In genomic region chr14:22070119-22070982, GRCh38 we compare ENCODE assay signal across 8 cellular contexts.
A peak's percentile ranks its signal among the peaks of the same experiment; 100 is the strongest.
DNase-seq lines count a peak whose midpoint lies in the region; ATAC-seq and TF ChIP-seq lines count a peak whose summit lies in the region.

No MANE protein-coding gene starts in this region.

- H3K4me3 Mint-ChIP-seq in endothelial cell (ENCODE audit: unreplicated experiment) = peak overlapping the region; percentile 16

- H3K4me1 Mint-ChIP-seq in endothelial cell (ENCODE audit: unreplicated experiment) = peaks cover 5% of the 10 kb centered on the region

- no peak for TF ChIP-seq CTCF in endothelial cell (IDR thresholded peaks at IDR 0.05; ENCODE audit: unreplicated experiment)

- no peaks in the 10 kb centered on the region for H3K27me3 Mint-ChIP-seq in endothelial cell (ENCODE audit: unreplicated experiment)

- no peaks in the 10 kb centered on the region for H3K9me3 Mint-ChIP-seq in endothelial cell (ENCODE audit: unreplicated experiment)

- ATAC-seq in GM19328 (IDR thresholded peaks at IDR 0.05; ENCODE audit: unreplicated experiment) = peak; percentile 35
- peak; percentile 48 for ATAC-seq in HG03097 (IDR thresholded peaks at IDR 0.05; ENCODE audit: low FRiP score, unreplicated experiment)
- ATAC-seq in activated CD4-positive, CD25-positive, alpha-beta regulatory T cell treated with anti-CD3 and anti-CD28 coated beads, Interleukin-2, amount 50 U/mL, for 24 hours = peak; percentile 86 to 87

- no peak overlapping the region for H3K27ac Mint-ChIP-seq in endothelial cell (ENCODE audit: unreplicated experiment)

- H3K36me3 Mint-ChIP-seq in endothelial cell (ENCODE audit: low read depth, unreplicated experiment) = no peaks in the 10 kb centered on the region

- peak; percentile 7 for DNase-seq in endothelial cell (ENCODE audit: low spot score)
- peak; percentile 25 to 44 for DNase-seq in stimulated activated CD4-positive, alpha-beta T cell treated with anti-CD3 and anti-CD28 coated beads, Interleukin-12 subunit alpha, Interleukin-12 subunit beta, amount 100 ng/mL, for 24 hours (ENCODE audit: low read depth in 2 of 2)
- no peak for DNase-seq in SHP77 treated with DMSO at 0.1 percent for 48 hours (lab: John Stamatoyannopoulos, UW)
- DNase-seq in putamen (ENCODE audit: low spot score) = no peak
- DNase-seq in medulla oblongata (ENCODE audit: extremely low spot score) = no peak

Comparison
In these comparisons a context has a peak if more than half of its experiments do, and no peak if none do; other contexts are left out.
1. ATAC-seq: peak in every context shown above with its lines; median percentile 86 in activated CD4-positive, CD25-positive, alpha-beta regulatory T cell treated with anti-CD3 and anti-CD28 coated beads, Interleukin-2, amount 50 U/mL, for 24 hours; 48 in HG03097; 35 in GM19328.
2. DNase-seq: peak in endothelial cell (single experiment) and stimulated activated CD4-positive, alpha-beta T cell treated with anti-CD3 and anti-CD28 coated beads, Interleukin-12 subunit alpha, Interleukin-12 subunit beta, amount 100 ng/mL, for 24 hours (2 of 2); none in SHP77 treated with DMSO at 0.1 percent for 48 hours (single experiment), putamen (single experiment) and medulla oblongata (single experiment).